In genomic region chr12:27246141-27246540, GRCh38 we compare ENCODE assay signal across 9 cellular contexts. TPM values are rescaled to one million over a fixed set of nuclear protein-coding genes. Genes with fewer than 3 reads are reported as not detected.
DNase-seq lines count a peak whose midpoint lies in the region; TF ChIP-seq lines count a peak whose summit lies in the region.
"Had no signal": no experiment of that assay in that cellular context is flagged by ENCODE, and none has a peak within 500 bp of the region (broad histone marks: within the 10 kb centered on the region; RNA-seq: fewer than 3 reads in every experiment).

No MANE protein-coding gene starts in this region.

- no peaks in the 10 kb centered on the region for H3K27me3 Mint-ChIP-seq in Calu3 (ENCODE audit: unreplicated experiment)
- H3K27me3 Mint-ChIP-seq in IgD-negative memory B cell: no peaks in the 10 kb centered on the region
- H3K27me3 Mint-ChIP-seq in osteocyte (ENCODE audit: unreplicated experiment): no peaks in the 10 kb centered on the region

- no peak for TF ChIP-seq CTCF in Calu3 (IDR thresholded peaks at IDR 0.05; ENCODE audit: unreplicated experiment)
- no peak for TF ChIP-seq CTCF in osteocyte (IDR thresholded peaks at IDR 0.05)

- H3K36me3 Mint-ChIP-seq in Calu3 (ENCODE audit: insufficient read depth, unreplicated experiment) (peaks cover 21% of the 10 kb centered on the region), IgD-negative memory B cell (peaks cover 2% of the 10 kb centered on the region), osteocyte (ENCODE audit: unreplicated experiment) (peaks cover 6% of the 10 kb centered on the region)

- H3K4me1 ChIP-seq in endocrine pancreas (ENCODE audit: control insufficient read depth, insufficient read depth, low read length): peaks cover 21% of the 10 kb centered on the region

- no TSS peak for BruUV-seq in Calu3 (replicated peaks; lab: Mats Ljungman, UMichigan)

- H3K9me3 Mint-ChIP-seq in Calu3 (ENCODE audit: low read depth, unreplicated experiment) (no peaks in the 10 kb centered on the region), IgD-negative memory B cell (no peaks in the 10 kb centered on the region), osteocyte (ENCODE audit: unreplicated experiment) (peaks cover 6% of the 10 kb centered on the region)

- no peaks in the 10 kb centered on the region for H3K36me3 ChIP-seq in endocrine pancreas (ENCODE audit: control insufficient read depth, insufficient read depth, low read length)

- peak overlapping the region; percentile 97 for H3K4me3 ChIP-seq in endocrine pancreas (ENCODE audit: control insufficient read depth, insufficient read depth, low read length)

- no peaks in the 10 kb centered on the region for H3K9me3 ChIP-seq in endocrine pancreas (ENCODE audit: control insufficient read depth, low read length)

- H3K9ac ChIP-seq in endocrine pancreas (ENCODE audit: control insufficient read depth, insufficient read depth, low read length): no peak overlapping the region

- CTCF ChIA-PET in Calu3 (lab: Charles Lee): interaction anchor here (1.2 kb wide), 1 partner anchor 66 kb away, joined by 3 read pairs; no protein-coding TSS in a partner anchor

- H3K4me1 Mint-ChIP-seq in Calu3 (ENCODE audit: low read depth, unreplicated experiment) (peaks cover 16% of the 10 kb centered on the region), IgD-negative memory B cell (peaks cover 33 to 47% (median 41%) of the 10 kb centered on the region in 3 donors), osteocyte (ENCODE audit: unreplicated experiment) (peaks cover 47% of the 10 kb centered on the region)

- no peak overlapping the region for H3K27ac Mint-ChIP-seq in Calu3 (ENCODE audit: unreplicated experiment)
- H3K27ac Mint-ChIP-seq in IgD-negative memory B cell: peak overlapping the region in 2 of 3 donors; percentile 19 to 86
- peak overlapping the region; percentile 100 for H3K27ac Mint-ChIP-seq in osteocyte (ENCODE audit: unreplicated experiment)

- no peaks in the 10 kb centered on the region for H3K27me3 ChIP-seq in endocrine pancreas (ENCODE audit: control insufficient read depth, insufficient read depth, low read length)

- DNase-seq in Calu3 (no peak), osteocyte (ENCODE audit: extremely low spot score, unreplicated experiment) (no peak), NCI-H524 treated with DMSO at 0.1 percent for 48 hours (lab: John Stamatoyannopoulos, UW) (no peak), retina (no peak), epidermal melanocyte (ENCODE audit: insufficient read length, low spot score) (no peak), NOMO-1 treated with dmso at 0.1 percent for 144 hours (lab: John Stamatoyannopoulos, UW; ENCODE audit: unreplicated experiment) (no peak)
- DNase-seq: NCI-H526 treated with DMSO at 0.1 percent for 48 hours had no signal

- H3K4me3 Mint-ChIP-seq in Calu3 (ENCODE audit: low read depth, unreplicated experiment) (peak overlapping the region; percentile 95), IgD-negative memory B cell (peak overlapping the region; percentile 61 to 87 (median 84)), osteocyte (ENCODE audit: unreplicated experiment) (peak overlapping the region; percentile 79)

- intact Hi-C loops in Calu3 (cut with micrococcal nuclease; ENCODE audit: unreplicated experiment): loop anchor here (10.0 kb wide), 1 partner anchor 101 kb away; no protein-coding TSS in a partner anchor

RNA-seq across cellular contexts. Expression of gene STK38L, which starts 2.1 kb away (rescaled TPM):
- total RNA-seq in Calu3 (2022): 24.6 and 30.3 TPM in 2 replicates
- 12.7 TPM for polyA plus RNA-seq in IgD-negative memory B cell
- 75.6 and 81.3 TPM in 2 replicates for total RNA-seq in osteocyte
